ENCODE assay signal across 8 cellular contexts in the genomic region with DNA sequence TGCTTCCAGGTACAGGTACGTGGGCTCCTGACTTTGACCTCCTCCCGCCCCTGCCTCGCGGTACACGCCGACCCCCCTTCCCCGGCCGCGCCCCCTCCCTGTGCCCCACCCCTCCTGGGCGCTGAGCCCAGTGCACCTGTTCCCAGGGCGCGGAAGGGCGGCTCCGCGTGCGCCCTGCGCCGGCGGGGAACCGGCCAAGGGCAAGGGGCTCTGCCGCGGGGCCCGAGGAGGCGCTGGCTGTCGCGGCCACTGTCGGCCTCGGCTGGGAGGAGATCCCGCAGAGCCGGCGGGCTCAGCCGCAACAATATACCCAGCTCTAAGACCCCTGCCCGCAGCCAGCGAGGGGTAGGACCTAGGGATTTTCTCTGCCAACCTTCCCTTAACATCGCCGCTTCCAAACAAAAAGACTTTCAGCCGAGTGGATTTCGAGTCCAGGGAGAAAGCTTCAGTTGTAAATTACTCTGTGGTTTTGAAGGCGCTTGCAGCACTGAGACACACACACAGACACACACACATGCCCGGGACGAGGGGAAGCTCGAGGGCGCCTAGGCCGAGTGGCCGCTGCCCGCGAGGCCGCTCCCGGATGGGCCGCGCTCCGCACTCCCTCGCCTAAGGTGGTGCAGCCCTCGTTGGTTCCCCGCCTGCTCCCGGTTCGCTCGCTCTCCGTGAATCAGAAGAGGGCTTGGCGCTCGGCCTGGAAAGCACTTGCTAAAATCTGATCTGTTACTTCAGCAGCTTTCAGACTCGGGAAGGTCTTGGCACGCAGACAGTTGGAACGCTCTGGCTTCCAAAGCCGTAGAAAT. TPM values are rescaled to one million over a fixed set of nuclear protein-coding genes. Genes with fewer than 3 reads are reported as not detected.
A peak's percentile ranks its signal among the peaks of the same experiment; 100 is the strongest.
DNase-seq lines count a peak whose midpoint lies in the region; ATAC-seq and TF ChIP-seq lines count a peak whose summit lies in the region.

No MANE protein-coding gene starts in this region.

- H3K36me3 ChIP-seq in HCT116 (ENCODE audit: control insufficient read depth in 1 of 2, insufficient read depth in 2 of 2, low read length in 2 of 2) (no peaks in the 10 kb centered on the region), gastroesophageal sphincter (no peaks in the 10 kb centered on the region)

- no peaks in the 10 kb centered on the region for H3K27me3 ChIP-seq in HCT116 (ENCODE audit: insufficient read depth, low read length)
- peaks cover 19% of the 10 kb centered on the region for H3K27me3 ChIP-seq in gastroesophageal sphincter

- no peak for TF ChIP-seq EP300 in gastroesophageal sphincter (IDR thresholded peaks at IDR 0.05)

- no peak for TF ChIP-seq RAD21 in HCT116 (IDR thresholded peaks at IDR 0.05; ENCODE audit: low read depth)

- DNase-seq in HCT116 (ENCODE audit: low read depth, low spot score) (no peak), WTC11 (ENCODE audit: low spot score) (peak; percentile 26), neural crest cell (ENCODE audit: low read depth, low spot score) (no peak), HT-29 (ENCODE audit: low spot score) (no peak)

- H2AFZ ChIP-seq in HCT116 (ENCODE audit: low read depth, low read length, poor library complexity, severe bottlenecking): no peak overlapping the region

- H3K4me3 Mint-ChIP-seq in WTC11 (peak overlapping the region; percentile 78), neural crest cell (peak overlapping the region; percentile 72)

- H3K9me3 Mint-ChIP-seq in WTC11 (no peaks in the 10 kb centered on the region), neural crest cell (no peaks in the 10 kb centered on the region)

- H3K4me1 ChIP-seq in HCT116 (ENCODE audit: control insufficient read depth in 1 of 2, insufficient read depth in 2 of 2, low read length in 2 of 2) (peaks cover 9 to 43% of the 10 kb centered on the region in 2 experiments), gastroesophageal sphincter (peaks cover 0 to 33% (median 29%) of the 10 kb centered on the region in 3 donors)

- intact Hi-C loops in HCT116 (cut with micrococcal nuclease): no loop called here

- POLR2A ChIA-PET in HCT116 (lab: Charles Lee): interaction anchor here (1.3 kb wide), 1 partner anchor 28 kb away, joined by 3 read pairs; no protein-coding TSS in a partner anchor
- POLR2A ChIA-PET in WTC11 (lab: Charles Lee): no interaction called here

- WGBS in gastroesophageal sphincter (ENCODE audit: low coverage in 1 of 2), 2 donors: 0% methylated on average over 6 to 7 of the region's 65 CpGs

- RAD21 ChIA-PET in HCT116 (lab: Charles Lee; ENCODE audit: low non-redundant PET in 1 of 2, low total read pairs in 2 of 2, uncharacterized antibody in 2 of 2, unreplicated experiment in 2 of 2): no interaction called here

- H3K27me3 Mint-ChIP-seq in WTC11 (ENCODE audit: low read depth) (peaks cover 39% of the 10 kb centered on the region), neural crest cell (ENCODE audit: low read depth) (peaks cover 48% of the 10 kb centered on the region)

- H3K4me1 Mint-ChIP-seq in WTC11 (peaks cover 35% of the 10 kb centered on the region), neural crest cell (peaks cover 24% of the 10 kb centered on the region)

- no peaks in the 10 kb centered on the region for H3K9me2 ChIP-seq in HCT116 (ENCODE audit: insufficient read depth)

- H3K4me3 ChIP-seq in HCT116 (replicated peaks in 1 of 2; ENCODE audit: low read depth in 1 of 2, low read length in 2 of 2) (peak overlapping the region in 1 of 2 experiments; percentile 58; a peak in 1 of 4 replicates), gastroesophageal sphincter (peak overlapping the region; percentile 2 to 53)

- no peak for ATAC-seq in HCT116
- no peak for ATAC-seq in WTC11
- ATAC-seq in gastroesophageal sphincter: peak; percentile 29
- ATAC-seq in GM18520 (IDR thresholded peaks at IDR 0.05; ENCODE audit: unreplicated experiment): no peak
- no peak for ATAC-seq in GM18519 (IDR thresholded peaks at IDR 0.05; ENCODE audit: low FRiP score, unreplicated experiment)
- no peak for ATAC-seq in HG02970 (IDR thresholded peaks at IDR 0.05; ENCODE audit: low FRiP score, unreplicated experiment)

- H3K9ac ChIP-seq in HCT116 (ENCODE audit: low read length): no peak overlapping the region

- H3K27ac ChIP-seq in HCT116 (ENCODE audit: low read depth, low read length): no peak overlapping the region
- peak overlapping the region in 2 of 4 donors; percentile 39 to 41 for H3K27ac ChIP-seq in gastroesophageal sphincter

- peak overlapping the region; percentile 92 for H3K4me2 ChIP-seq in HCT116 (ENCODE audit: low read length)

- peaks cover 13% of the 10 kb centered on the region; the same call in 1 of the 2 replicates for H4K20me1 ChIP-seq in HCT116 (ENCODE audit: insufficient read depth)

- TF ChIP-seq POLR2A in HCT116 (IDR thresholded peaks at IDR 0.05; ENCODE audit: borderline replicate concordance, extremely low read depth, insufficient read depth, insufficient read length) (no peak), gastroesophageal sphincter (IDR thresholded peaks at IDR 0.05) (no peak)

- H3K79me2 ChIP-seq in HCT116 (ENCODE audit: insufficient read depth, low read length): 0 out of 2 replicates have a peak, but pooled peaks cover 6% of the 10 kb centered on the region

- no TSS peak for BruUV-seq in HCT116 (replicated peaks; lab: Mats Ljungman, UMichigan)

- no peaks in the 10 kb centered on the region for H3K36me3 Mint-ChIP-seq in WTC11
- no peaks in the 10 kb centered on the region for H3K36me3 Mint-ChIP-seq in neural crest cell (ENCODE audit: low read depth)

- CTCF ChIA-PET in HCT116 (lab: Charles Lee): no interaction called here
- CTCF ChIA-PET in WTC11 (lab: Charles Lee): interaction anchor here (0.8 to 3.6 kb wide), 6 partner anchors 28 to 492 kb away, joined by 3 to 29 read pairs (median 4); no protein-coding TSS in a partner anchor

- H3K27ac Mint-ChIP-seq in WTC11 (no peak overlapping the region), neural crest cell (ENCODE audit: unreplicated experiment) (peak overlapping the region; percentile 53)

- TF ChIP-seq CTCF in HCT116 (IDR thresholded peaks at IDR 0.05 in 2 of 3, conservative IDR thresholded peaks at IDR 0.05 in 1 of 3; ENCODE audit: borderline replicate concordance in 1 of 3, insufficient read depth in 1 of 3, low read depth in 2 of 3, low read length in 2 of 3) (no peak), WTC11 (IDR thresholded peaks at IDR 0.05) (no peak), gastroesophageal sphincter (IDR thresholded peaks at IDR 0.05) (no peak), neural crest cell (conservative IDR thresholded peaks at IDR 0.05) (no peak)

- no peaks in the 10 kb centered on the region for H3K9me3 ChIP-seq in HCT116 (ENCODE audit: control insufficient read depth in 1 of 2, insufficient read depth in 1 of 2, low read depth in 1 of 2, low read length in 2 of 2)
- H3K9me3 ChIP-seq in gastroesophageal sphincter: no peaks in the 10 kb centered on the region

TF ChIP-seq in HCT116, 20 proteins besides CTCF, POLR2A, EP300 and RAD21 (continues in another document):
- TF ChIP-seq SP1 (IDR thresholded peaks at IDR 0.05; ENCODE audit: low read depth) (no peak), ZNF274 (IDR thresholded peaks at IDR 0.05; ENCODE audit: low read depth, low read length) (no peak), YY1 (IDR thresholded peaks at IDR 0.05; ENCODE audit: extremely low read depth, insufficient replicate concordance, low read depth, low read length) (no peak), TCF7L2 (IDR thresholded peaks at IDR 0.05; ENCODE audit: borderline replicate concordance, extremely low read depth, insufficient read depth, insufficient read length) (no peak), POLR2AphosphoS5 (IDR thresholded peaks at IDR 0.05; ENCODE audit: low read depth, low read length) (no peak), FOSL1 (IDR thresholded peaks at IDR 0.05; ENCODE audit: low read depth) (no peak), CBX3 (IDR thresholded peaks at IDR 0.05; ENCODE audit: low read depth) (no peak), ELF1 (IDR thresholded peaks at IDR 0.05; ENCODE audit: borderline replicate concordance, low read depth) (no peak), ZFX (IDR thresholded peaks at IDR 0.05) (no peak), JUND (IDR thresholded peaks at IDR 0.05) (no peak)

TF ChIP-seq in WTC11, 78 proteins besides CTCF, POLR2A, EP300 and RAD21:
- TF ChIP-seq, protein P1, sequence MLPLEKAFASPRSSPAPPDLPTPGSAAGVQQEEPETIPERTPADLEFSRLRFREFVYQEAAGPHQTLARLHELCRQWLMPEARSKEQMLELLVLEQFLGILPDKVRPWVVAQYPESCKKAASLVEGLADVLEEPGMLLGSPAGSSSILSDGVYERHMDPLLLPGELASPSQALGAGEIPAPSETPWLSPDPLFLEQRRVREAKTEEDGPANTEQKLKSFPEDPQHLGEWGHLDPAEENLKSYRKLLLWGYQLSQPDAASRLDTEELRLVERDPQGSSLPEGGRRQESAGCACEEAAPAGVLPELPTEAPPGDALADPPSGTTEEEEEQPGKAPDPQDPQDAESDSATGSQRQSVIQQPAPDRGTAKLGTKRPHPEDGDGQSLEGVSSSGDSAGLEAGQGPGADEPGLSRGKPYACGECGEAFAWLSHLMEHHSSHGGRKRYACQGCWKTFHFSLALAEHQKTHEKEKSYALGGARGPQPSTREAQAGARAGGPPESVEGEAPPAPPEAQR (CRISPR knock-in tag; IDR thresholded peaks at IDR 0.05): no peak
- TF ChIP-seq KAT7 (CRISPR knock-in tag; IDR thresholded peaks at IDR 0.05; ENCODE audit: borderline replicate concordance): peak; percentile 37; the same call in 1 of the 2 replicates

RNA-seq across cellular contexts. Expression of a gene that starts 1.2 kb away (rescaled TPM):
- total RNA-seq in HCT116 (2021; ENCODE audit: unreplicated experiment): 0.96 TPM
- 0.42 and 0.62 TPM in 2 replicates for polyA plus RNA-seq in HCT116 (2012)
- 0.72 to 1.4 TPM (median 0.87 TPM) in 3 replicates for total RNA-seq in WTC11 (2021)
- total RNA-seq in gastroesophageal sphincter: 1 to 10 TPM in 2 of 4 donors, not detected in 2; 1.8 to 2.1 TPM
- 2.4 TPM in 2 replicates for total RNA-seq in neural crest cell
- total RNA-seq in HT-29 (2014; rRNA removed; shearing (Covaris generic)): 0.37 and 0.58 TPM in 2 replicates

RNA-seq across cellular contexts. Expression of a gene that starts 33.0 kb away (rescaled TPM):
- 2,693 TPM for total RNA-seq in HCT116 (2021; ENCODE audit: unreplicated experiment)
- polyA plus RNA-seq in HCT116 (2012): 1,320 and 2,224 TPM in 2 replicates
- total RNA-seq in WTC11 (2021): 3,469 to 3,530 TPM (median 3,528 TPM) in 3 replicates
- total RNA-seq in gastroesophageal sphincter: 100 to 1,000 TPM; 532 to 835 (median 744) TPM
- total RNA-seq in neural crest cell: 2,514 and 2,574 TPM in 2 replicates
- 896 and 936 TPM in 2 replicates for total RNA-seq in HT-29 (2014; rRNA removed; shearing (Covaris generic))
